1 cellular context compared by ENCODE assay signal in genomic region chr16:19710191-19710908, GRCh38.
TF ChIP-seq lines count a peak whose summit lies in the region.

No MANE protein-coding gene starts in this region.

TF ChIP-seq in K562, 482 proteins besides CTCF, POLR2A, EP300 and RAD21 (continued from another document):
- no peak for TF ChIP-seq VEZF1 (CRISPR knock-in tag; IDR thresholded peaks at IDR 0.05)
- no peak for TF ChIP-seq NRF1 (conservative IDR thresholded peaks at IDR 0.05 in 1 of 2, IDR thresholded peaks at IDR 0.05 in 1 of 2)
- no peak for TF ChIP-seq YBX1 (IDR thresholded peaks at IDR 0.05)
- no peak for TF ChIP-seq ZNF121 (CRISPR knock-in tag; conservative IDR thresholded peaks at IDR 0.05)
- TF ChIP-seq ZNF217 (CRISPR knock-in tag; IDR thresholded peaks at IDR 0.05): no peak
- TF ChIP-seq ZC3H8 (IDR thresholded peaks at IDR 0.05): no peak
- TF ChIP-seq KLF6 (CRISPR knock-in tag; IDR thresholded peaks at IDR 0.05; ENCODE audit: borderline replicate concordance): no peak
- TF ChIP-seq ZNF23 (CRISPR knock-in tag; IDR thresholded peaks at IDR 0.05): no peak
- 0 out of 4 replicates have a peak, but pooled peaks of 1 of the 2 experiments have one; percentile 31 for TF ChIP-seq MLLT1 (IDR thresholded peaks at IDR 0.05)
- peak; percentile 82 for TF ChIP-seq CBFA2T3 (IDR thresholded peaks at IDR 0.05)
